Comparison of ENCODE assay signal across 9 cellular contexts in the genomic region with DNA sequence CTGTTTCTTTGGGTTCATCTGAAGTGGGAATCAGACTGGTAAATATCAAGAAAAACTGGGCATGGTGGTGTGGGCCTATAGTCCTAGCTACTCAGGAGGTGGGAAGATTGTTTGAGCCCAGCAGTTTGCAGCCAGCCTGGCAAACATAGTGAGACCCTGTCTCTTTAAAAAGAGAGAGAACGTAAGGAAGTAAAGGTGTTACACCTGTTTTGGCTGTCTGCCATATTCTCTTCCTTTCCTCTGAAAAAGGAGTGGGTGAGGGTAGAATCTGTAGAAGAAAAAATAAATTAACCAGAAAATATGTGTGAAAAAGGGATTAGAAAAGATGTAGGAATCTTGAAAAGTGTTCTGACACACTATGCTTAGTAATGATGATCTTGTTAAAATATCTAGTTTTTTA. TPM values are rescaled to one million over a fixed set of nuclear protein-coding genes. Genes with fewer than 3 reads are reported as not detected.
DNase-seq lines count a peak whose midpoint lies in the region; ATAC-seq, FAIRE-seq and TF ChIP-seq lines count a peak whose summit lies in the region.
"Had no signal": no experiment of that assay in that cellular context is flagged by ENCODE, and none has a peak within 500 bp of the region (broad histone marks: within the 10 kb centered on the region; RNA-seq: fewer than 3 reads in every experiment).

No MANE protein-coding gene starts in this region.

- H3K4me1 ChIP-seq in muscle layer of colon (ENCODE audit: insufficient read depth, low read length), result peaks cover 47% of the 10 kb centered on the region

- FAIRE-seq in HTR-8/SVneo (lab: Jason Lieb, UNC), result no peak

- POLR2A ChIA-PET in AG04450 (lab: Yijun Ruan, JAX) (interaction anchor here (1.4 kb wide), 1 partner anchor 20 kb away, joined by 11 read pairs; the partner anchor contains the start of gene AHCYL1), HEK293T (lab: Yijun Ruan, JAX) (interaction anchor here (0.7 to 1.4 kb wide), 3 partner anchors 10 to 384 kb away, joined by 3 to 7 read pairs (median 5); partner anchors contain the start of gene AHCYL1)

- ATAC-seq in HG02798 (IDR thresholded peaks at IDR 0.05; ENCODE audit: poor library complexity, unreplicated experiment), result no peak

- peak overlapping the region; percentile 90 for H3K27ac ChIP-seq in AG04450 (ENCODE audit: low read depth, low read length)
- peak overlapping the region; percentile 59 for H3K27ac ChIP-seq in muscle layer of colon (ENCODE audit: low read depth, low read length)

- CTCF ChIA-PET in AG04450 (lab: Charles Lee) (interaction anchor here (1.1 to 8.1 kb wide), 3 partner anchors 20 to 228 kb away, joined by 6 to 118 read pairs (median 28); partner anchors contain the start of gene AHCYL1), HEK293T (lab: Yijun Ruan, JAX) (interaction anchor here (0.7 kb wide), 1 partner anchor 758 kb away, joined by 4 read pairs; no protein-coding TSS in a partner anchor)

- no peaks in the 10 kb centered on the region for H3K27me3 ChIP-seq in AG04450 (ENCODE audit: control insufficient read depth, insufficient read depth, low read length)
- H3K27me3 ChIP-seq in muscle layer of colon (ENCODE audit: control insufficient read depth in 1 of 2, insufficient read depth in 2 of 2, low read length in 2 of 2), result no peaks in the 10 kb centered on the region

- DNase-seq in AG04450 (ENCODE audit: low read depth, low spot score) (no peak), HT-29 (ENCODE audit: low spot score) (peak; percentile 65), choroid plexus epithelial cell (ENCODE audit: low read depth) (no peak), HTR-8/SVneo (ENCODE audit: insufficient read length, low spot score) (no peak), germinal center (ENCODE audit: low spot score) (no peak), HEK293T (ENCODE audit: extremely low spot score) (no peak)
- DNase-seq: effector CD8-positive, alpha-beta T cell had no signal

- peaks cover 8% of the 10 kb centered on the region for H3K36me3 ChIP-seq in muscle layer of colon (ENCODE audit: insufficient read depth, low read length)

- H3K9ac ChIP-seq in muscle layer of colon (ENCODE audit: low read length), result no peak overlapping the region

- H3K4me3 ChIP-seq in AG04450 (ENCODE audit: low read depth, low read length) (peak overlapping the region; percentile 57), choroid plexus epithelial cell (ENCODE audit: low read depth, low read length) (peak overlapping the region; percentile 51), muscle layer of colon (ENCODE audit: low read depth in 1 of 2, low read length in 2 of 2) (peak overlapping the region in 1 of 2 donors; percentile 41)

- H3K9me3 ChIP-seq in AG04450 (ENCODE audit: control insufficient read depth, insufficient read depth, low read length) (no peaks in the 10 kb centered on the region), muscle layer of colon (ENCODE audit: low read length) (no peaks in the 10 kb centered on the region)

- TF ChIP-seq CTCF in AG04450 (IDR thresholded peaks at IDR 0.05; ENCODE audit: low read depth, low read length) (no peak), choroid plexus epithelial cell (conservative IDR thresholded peaks at IDR 0.05; ENCODE audit: low read depth, low read length) (no peak)

TF ChIP-seq in HEK293T, 16 proteins besides CTCF, POLR2A, EP300 and RAD21:
- TF ChIP-seq PKNOX1 (IDR thresholded peaks at IDR 0.05) (no peak), NFRKB (IDR thresholded peaks at IDR 0.05) (no peak), L3MBTL2 (conservative IDR thresholded peaks at IDR 0.05) (no peak), ELF4 (IDR thresholded peaks at IDR 0.05) (no peak), CTBP1 (IDR thresholded peaks at IDR 0.05; ENCODE audit: borderline replicate concordance) (no peak), HDGF (IDR thresholded peaks at IDR 0.05; ENCODE audit: borderline replicate concordance) (no peak), ARNT (IDR thresholded peaks at IDR 0.05) (no peak), FOXM1 (IDR thresholded peaks at IDR 0.05; ENCODE audit: borderline replicate concordance) (no peak)

RNA-seq across cellular contexts. Expression of gene AHCYL1, which starts 20.0 kb away (rescaled TPM):
- polyA plus RNA-seq in AG04450 (2011; rRNA removed), result 120 and 133 TPM in 2 replicates
- 96.9 and 104 TPM in 2 replicates for polyA minus RNA-seq in AG04450 (2011; rRNA and poly(A)+ RNA removed)
- 45.6 and 48.7 TPM in 2 replicates for total RNA-seq in HT-29 (2014; rRNA removed; shearing (Covaris generic))

RNA-seq across cellular contexts. Expression of gene STRIP1, which starts 29.8 kb away (rescaled TPM):
- polyA plus RNA-seq in AG04450 (2011; rRNA removed), result 31.3 and 36.2 TPM in 2 replicates
- polyA minus RNA-seq in AG04450 (2011; rRNA and poly(A)+ RNA removed), result 53.4 and 61.7 TPM in 2 replicates
- 24.1 and 26.8 TPM in 2 replicates for total RNA-seq in HT-29 (2014; rRNA removed; shearing (Covaris generic))
